In the genomic region with DNA sequence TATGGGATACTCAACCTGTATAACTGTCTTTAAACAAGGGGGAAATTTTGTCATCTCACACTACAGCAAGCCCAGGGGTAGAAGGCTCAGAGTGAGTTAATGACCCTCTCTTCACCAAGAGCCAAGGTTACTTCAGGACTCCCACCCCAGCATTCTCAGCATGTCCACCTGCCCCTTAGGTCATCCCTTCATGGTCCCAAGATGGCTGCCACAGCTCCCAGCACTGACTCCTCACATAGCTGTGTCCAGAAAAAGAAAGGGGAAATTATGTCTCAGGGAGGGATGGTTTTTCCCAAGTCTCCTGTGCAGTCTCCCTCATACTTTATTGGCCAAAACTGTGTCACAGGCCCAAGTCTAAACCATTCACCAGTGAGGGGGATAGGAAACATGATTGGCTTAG, we compare ENCODE assay signal across 1 cellular context.
TF ChIP-seq lines count a peak whose summit lies in the region.

No MANE protein-coding gene starts in this region.

TF ChIP-seq in IMR-90, 13 proteins besides CTCF, POLR2A, EP300 and RAD21:
- TF ChIP-seq CEBPB (IDR thresholded peaks at IDR 0.05; ENCODE audit: low read depth, low read length) (no peak), SMC3 (IDR thresholded peaks at IDR 0.05; ENCODE audit: low read depth, low read length) (no peak), MXI1 (IDR thresholded peaks at IDR 0.05; ENCODE audit: borderline replicate concordance, low read depth, low read length) (no peak), NFE2L2 (IDR thresholded peaks at IDR 0.05; ENCODE audit: low read depth, low read length) (no peak), MAZ (IDR thresholded peaks at IDR 0.05; ENCODE audit: borderline replicate concordance, low read depth, low read length) (no peak), RFX5 (IDR thresholded peaks at IDR 0.05; ENCODE audit: low read depth, low read length) (no peak), MAFK (IDR thresholded peaks at IDR 0.05; ENCODE audit: low read depth, low read length) (no peak), BHLHE40 (IDR thresholded peaks at IDR 0.05; ENCODE audit: low read depth, low read length) (no peak), RCOR1 (IDR thresholded peaks at IDR 0.05; ENCODE audit: insufficient replicate concordance, low read length) (no peak), CHD1 (IDR thresholded peaks at IDR 0.05; ENCODE audit: low read depth, low read length) (no peak), FOS (IDR thresholded peaks at IDR 0.05; ENCODE audit: low read depth, low read length) (no peak)
- TF ChIP-seq, protein P1, sequence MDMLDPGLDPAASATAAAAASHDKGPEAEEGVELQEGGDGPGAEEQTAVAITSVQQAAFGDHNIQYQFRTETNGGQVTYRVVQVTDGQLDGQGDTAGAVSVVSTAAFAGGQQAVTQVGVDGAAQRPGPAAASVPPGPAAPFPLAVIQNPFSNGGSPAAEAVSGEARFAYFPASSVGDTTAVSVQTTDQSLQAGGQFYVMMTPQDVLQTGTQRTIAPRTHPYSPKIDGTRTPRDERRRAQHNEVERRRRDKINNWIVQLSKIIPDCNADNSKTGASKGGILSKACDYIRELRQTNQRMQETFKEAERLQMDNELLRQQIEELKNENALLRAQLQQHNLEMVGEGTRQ (IDR thresholded peaks at IDR 0.05; ENCODE audit: low read depth, low read length): no peak
- TF ChIP-seq, protein P2, sequence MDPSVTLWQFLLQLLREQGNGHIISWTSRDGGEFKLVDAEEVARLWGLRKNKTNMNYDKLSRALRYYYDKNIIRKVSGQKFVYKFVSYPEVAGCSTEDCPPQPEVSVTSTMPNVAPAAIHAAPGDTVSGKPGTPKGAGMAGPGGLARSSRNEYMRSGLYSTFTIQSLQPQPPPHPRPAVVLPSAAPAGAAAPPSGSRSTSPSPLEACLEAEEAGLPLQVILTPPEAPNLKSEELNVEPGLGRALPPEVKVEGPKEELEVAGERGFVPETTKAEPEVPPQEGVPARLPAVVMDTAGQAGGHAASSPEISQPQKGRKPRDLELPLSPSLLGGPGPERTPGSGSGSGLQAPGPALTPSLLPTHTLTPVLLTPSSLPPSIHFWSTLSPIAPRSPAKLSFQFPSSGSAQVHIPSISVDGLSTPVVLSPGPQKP (IDR thresholded peaks at IDR 0.05; ENCODE audit: borderline replicate concordance, low read depth, low read length): no peak
